In genomic region chr4:41725254-41725653, GRCh38 we compare ENCODE assay signal across 19 cellular contexts. TPM values are rescaled to one million over a fixed set of nuclear protein-coding genes. Genes with fewer than 3 reads are reported as not detected.
DNase-seq lines count a peak whose midpoint lies in the region; ATAC-seq and TF ChIP-seq lines count a peak whose summit lies in the region.
"Had no signal": no experiment of that assay in that cellular context is flagged by ENCODE, and none has a peak within 500 bp of the region (broad histone marks: within the 10 kb centered on the region; RNA-seq: fewer than 3 reads in every experiment).

No MANE protein-coding gene starts in this region.

- no peaks in the 10 kb centered on the region for H3K4me1 Mint-ChIP-seq in T-cell

- H3K27me3 Mint-ChIP-seq in T-cell: peaks cover 4 to 13% of the 10 kb centered on the region in 2 donors

- H4K20me1 ChIP-seq in PC-9 (ENCODE audit: insufficient read depth): no peaks in the 10 kb centered on the region

- intact Hi-C loops in A673 (cut with micrococcal nuclease; ENCODE audit: unreplicated experiment): no loop called here
- intact Hi-C loops in PC-9 (cut with micrococcal nuclease; ENCODE audit: unreplicated experiment): no loop called here
- intact Hi-C loops in spleen (cut with DNase I; ENCODE audit: low total_unique reads): no loop called here

- H3K9me2 ChIP-seq in PC-9 (ENCODE audit: insufficient read depth): no peaks in the 10 kb centered on the region

- H3K27ac ChIP-seq in A673 (ENCODE audit: low read depth, low read length, poor library complexity, severe bottlenecking) (no peak overlapping the region), PC-9 (no peak overlapping the region), foreskin keratinocyte (no peak overlapping the region), spleen (no peak overlapping the region)
- H3K27ac ChIP-seq: neutrophil, right atrium auricular region, suprapubic skin had no signal

- no peak for TF ChIP-seq POLR2A in spleen (IDR thresholded peaks at IDR 0.05)

- TF ChIP-seq CTCF in A673 (conservative IDR thresholded peaks at IDR 0.05; ENCODE audit: low read depth, low read length) (peak; percentile 45; the same call in 1 of the 2 replicates), GM12872 (IDR thresholded peaks at IDR 0.05; ENCODE audit: insufficient read depth, low read depth, low read length) (peak; percentile 33; the same call in 1 of the 3 replicates), PC-9 (conservative IDR thresholded peaks at IDR 0.05) (peak; percentile 24; the same call in 1 of the 2 replicates), foreskin keratinocyte (conservative IDR thresholded peaks at IDR 0.05) (peak; percentile 37), spleen (IDR thresholded peaks at IDR 0.05 in 8 of 11, conservative IDR thresholded peaks at IDR 0.05 in 3 of 11) (no peak)

- no peak overlapping the region for H2AFZ ChIP-seq in PC-9

- H3K4me1 ChIP-seq in A673 (ENCODE audit: insufficient read depth, low read length, poor library complexity, severe bottlenecking) (no peaks in the 10 kb centered on the region), PC-9 (replicated peaks; ENCODE audit: insufficient read depth) (no peaks in the 10 kb centered on the region), foreskin keratinocyte (no peaks in the 10 kb centered on the region), spleen (no peaks in the 10 kb centered on the region)
- H3K4me1 ChIP-seq: right atrium auricular region, suprapubic skin had no signal

- H3K4me3 Mint-ChIP-seq in T-cell: no peak overlapping the region
- H3K4me3 Mint-ChIP-seq: T-helper 1 cell treated with Interleukin-12 subunit alpha and Interleukin-12 subunit beta and Interleukin-4 antibody, amounts not matched to agents 30 μg/mL and 1 μg/mL, for 36 hours had no signal

- WGBS in spleen, 5 donors: 0 to 8% (median 6%) methylated on average over 1 of the region's 1 CpG

- POLR2A ChIA-PET in A673 (lab: Charles Lee; ENCODE audit: low non-redundant PET) (no interaction called here), PC-9 (lab: Charles Lee; ENCODE audit: unreplicated experiment) (no interaction called here), T-cell (lab: Charles Lee) (no interaction called here)

- peaks cover 8 to 13% (median 13%) of the 10 kb centered on the region in 3 donors for H3K9me3 Mint-ChIP-seq in T-cell

- no peaks in the 10 kb centered on the region for H3K36me3 ChIP-seq in A673 (ENCODE audit: insufficient read depth, low read length, poor library complexity, severe bottlenecking)
- no peaks in the 10 kb centered on the region for H3K36me3 ChIP-seq in PC-9 (ENCODE audit: low read depth)
- no peaks in the 10 kb centered on the region for H3K36me3 ChIP-seq in spleen
- H3K36me3 ChIP-seq: neutrophil, right atrium auricular region, suprapubic skin had no signal

- H3F3A ChIP-seq in PC-9 (ENCODE audit: insufficient read depth, low read depth): no peaks in the 10 kb centered on the region

- H3K4me3 ChIP-seq in A673 (ENCODE audit: low read depth, low read length, poor library complexity, severe bottlenecking) (no peak overlapping the region), PC-9 (no peak overlapping the region), spleen (no peak overlapping the region)
- H3K4me3 ChIP-seq: right atrium auricular region, suprapubic skin had no signal

- H3K9me3 ChIP-seq in A673 (ENCODE audit: low read depth, low read length, poor library complexity, severe bottlenecking) (peaks cover 6% of the 10 kb centered on the region), PC-9 (ENCODE audit: insufficient read depth, low read depth) (peaks cover 12% of the 10 kb centered on the region; the same call in 1 of the 2 replicates), spleen (peaks cover 0 to 30% (median 18%) of the 10 kb centered on the region in 8 donors)
- H3K9me3 ChIP-seq: neutrophil, suprapubic skin had no signal

- H3K27me3 ChIP-seq in A673 (replicated peaks; ENCODE audit: insufficient read depth, low read depth, low read length, poor library complexity) (peaks cover 47% of the 10 kb centered on the region), PC-9 (ENCODE audit: insufficient read depth, low read depth) (peaks cover 6% of the 10 kb centered on the region; the same call in 1 of the 2 replicates), foreskin keratinocyte (peaks cover 40% of the 10 kb centered on the region), spleen (replicated peaks in 1 of 7) (peaks cover 0 to 21% (median 0%) of the 10 kb centered on the region in 7 donors)
- H3K27me3 ChIP-seq: right atrium auricular region had no signal

- CTCF ChIA-PET in A673 (lab: Charles Lee) (no interaction called here), PC-9 (lab: Charles Lee) (no interaction called here), T-cell (lab: Charles Lee) (no interaction called here)

- no peak overlapping the region for H3K4me2 ChIP-seq in PC-9

- no peak overlapping the region for H3K27ac Mint-ChIP-seq in T-cell
- H3K27ac Mint-ChIP-seq: T-helper 1 cell treated with Interleukin-12 subunit alpha and Interleukin-12 subunit beta and Interleukin-4 antibody, amounts not matched to agents 30 μg/mL and 1 μg/mL, for 36 hours had no signal

- DNase-seq in A673 (ENCODE audit: low spot score) (no peak), PC-9 (no peak), foreskin keratinocyte (no peak), T-cell (no peak), spleen (no peak)
- DNase-seq: activated CD4-positive, CD25-positive, alpha-beta regulatory T cell; activated effector memory CD4-positive, alpha-beta T cell treated with anti-CD3 and anti-CD28 coated beads, Interleukin-2, amount 50 U/mL, for 16 hours; anterior cingulate cortex; NCI-H1092 treated with DMSO at 0.1 percent for 48 hours; NCI-H526 had no signal

- ATAC-seq in foreskin keratinocyte: no peak
- ATAC-seq in HG02840 (IDR thresholded peaks at IDR 0.05; ENCODE audit: low FRiP score, unreplicated experiment): no peak
- no peak for ATAC-seq in T-cell (replicated peaks in 1 of 4)
- no peak for ATAC-seq in GM21825 (IDR thresholded peaks at IDR 0.05; ENCODE audit: unreplicated experiment)

- no peaks in the 10 kb centered on the region for H3K79me2 ChIP-seq in PC-9 (ENCODE audit: low read depth)

- H3K36me3 Mint-ChIP-seq in T-cell: no peaks in the 10 kb centered on the region

- BruUV-seq in A673 (replicated peaks; lab: Mats Ljungman, UMichigan) (no TSS peak), PC-9 (replicated peaks; lab: Mats Ljungman, UMichigan) (no TSS peak)

RNA-seq across cellular contexts. Expression of gene PHOX2B, which starts 23.3 kb away (rescaled TPM):
- 0.09 and 0.13 TPM in 2 replicates for total RNA-seq in A673 (2021)
- not detected in 2 replicates for total RNA-seq in PC-9 (2021)
- not detected in 2 replicates for total RNA-seq in foreskin keratinocyte
- polyA plus RNA-seq in foreskin keratinocyte: not detected in 2 replicates
- total RNA-seq in T-cell: not detected
- not detected for total RNA-seq in spleen
- polyA plus RNA-seq in spleen: under 1 TPM in 1 of 3 donors, not detected in 2; 0.03 TPM
- total RNA-seq: glomerular endothelial cell, mesenteric fat pad, right atrium auricular region, suprapubic skin had no signal

Comparison
In these comparisons a context has a peak if more than half of its experiments do, and no peak if none do; other contexts are left out.
1. CTCF ChIP-seq: peak in A673 (single experiment), GM12872 (single experiment), PC-9 (single experiment) and foreskin keratinocyte (single experiment); none in spleen (0 of 11).